Comparison of ENCODE assay signal across 19 cellular contexts in genomic region chr4:119246177-119246576, GRCh38. TPM values are rescaled to one million over a fixed set of nuclear protein-coding genes. Genes with fewer than 3 reads are reported as not detected.
DNase-seq lines count a peak whose midpoint lies in the region; ATAC-seq and TF ChIP-seq lines count a peak whose summit lies in the region.
"Had no signal": no experiment of that assay in that cellular context is flagged by ENCODE, and none has a peak within 500 bp of the region (broad histone marks: within the 10 kb centered on the region; RNA-seq: fewer than 3 reads in every experiment).

No MANE protein-coding gene starts in this region.

- H3K4ac ChIP-seq in H9 (ENCODE audit: low read depth, low read length): no peak overlapping the region

- no peaks in the 10 kb centered on the region for H3K23me2 ChIP-seq in H9 (ENCODE audit: insufficient read length, low read depth, low read length, poor library complexity, severe bottlenecking)

- no peak overlapping the region for H3K4me3 ChIP-seq in left lung

- H3K27ac Mint-ChIP-seq in activated CD8-positive, alpha-beta T cell treated with anti-CD3 and anti-CD28 coated beads for 36 hours: peak overlapping the region; percentile 14
- no peak overlapping the region for H3K27ac Mint-ChIP-seq in activated CD8-positive, alpha-beta T cell treated with anti-CD3 and anti-CD28 coated beads, Interleukin-2, amount 10 ng/mL, durations not matched to agents 7 days and 5 days
- H3K27ac Mint-ChIP-seq in H9: peak overlapping the region in 2 of 3 experiments; percentile 5 to 65; a peak in 1 of 7 replicates
- peak overlapping the region; percentile 55 for H3K27ac Mint-ChIP-seq in dendritic cell treated with granulocyte-macrophage colony-stimulating factor and Interleukin-4, amounts not matched to agents 40 ng/mL and 50 ng/mL, for 4 days
- H3K27ac Mint-ChIP-seq in nephron: peak overlapping the region in 2 of 3 experiments; percentile 4 to 50
- H3K27ac Mint-ChIP-seq: IgD-negative memory B cell had no signal

- no peak overlapping the region for H3K23ac ChIP-seq in H9 (ENCODE audit: insufficient read length, low read depth, low read length)

- peaks cover 38% of the 10 kb centered on the region for H3K36me3 Mint-ChIP-seq in activated CD8-positive, alpha-beta T cell treated with anti-CD3 and anti-CD28 coated beads for 36 hours (ENCODE audit: low read depth)
- H3K36me3 Mint-ChIP-seq in activated CD8-positive, alpha-beta T cell treated with anti-CD3 and anti-CD28 coated beads, Interleukin-2, amount 10 ng/mL, durations not matched to agents 7 days and 5 days (ENCODE audit: low read depth): peaks cover 23% of the 10 kb centered on the region
- H3K36me3 Mint-ChIP-seq in H9 (ENCODE audit: insufficient read depth in 1 of 3, low read depth in 3 of 3): peaks cover 5 to 41% (median 21%) of the 10 kb centered on the region in 3 experiments; a peak in 5 of 7 replicates
- H3K36me3 Mint-ChIP-seq in dendritic cell treated with granulocyte-macrophage colony-stimulating factor and Interleukin-4, amounts not matched to agents 40 ng/mL and 50 ng/mL, for 4 days (ENCODE audit: low read depth): no peaks in the 10 kb centered on the region
- peaks cover 38% of the 10 kb centered on the region for H3K36me3 Mint-ChIP-seq in nephron (ENCODE audit: low read depth)

- no peaks in the 10 kb centered on the region for H4K20me1 ChIP-seq in H9 (ENCODE audit: control insufficient read depth, insufficient read depth, insufficient read length)

- ATAC-seq in activated CD8-positive, alpha-beta T cell treated with anti-CD3 and anti-CD28 coated beads for 36 hours: no peak
- no peak for ATAC-seq in activated CD8-positive, alpha-beta T cell treated with anti-CD3 and anti-CD28 coated beads, Interleukin-2, amount 10 ng/mL, durations not matched to agents 7 days and 5 days
- no peak for ATAC-seq in left lung

- no peak overlapping the region for H3K56ac ChIP-seq in H9 (ENCODE audit: insufficient read length, low read depth, low read length)

- no peak overlapping the region for H3K4me3 Mint-ChIP-seq in activated CD8-positive, alpha-beta T cell treated with anti-CD3 and anti-CD28 coated beads for 36 hours
- H3K4me3 Mint-ChIP-seq in activated CD8-positive, alpha-beta T cell treated with anti-CD3 and anti-CD28 coated beads, Interleukin-2, amount 10 ng/mL, durations not matched to agents 7 days and 5 days: no peak overlapping the region
- H3K4me3 Mint-ChIP-seq in H9 (no peak overlapping the region), nephron (no peak overlapping the region)
- H3K4me3 Mint-ChIP-seq in dendritic cell treated with granulocyte-macrophage colony-stimulating factor and Interleukin-4, amounts not matched to agents 40 ng/mL and 50 ng/mL, for 4 days: no peak overlapping the region
- H3K4me3 Mint-ChIP-seq: IgD-negative memory B cell had no signal

- H3K4me2 ChIP-seq in H9 (ENCODE audit: insufficient read depth, insufficient read length, low read length): no peak overlapping the region

- H3K79me1 ChIP-seq in H9 (ENCODE audit: insufficient read depth, low read depth, low read length, poor library complexity, severe bottlenecking): no peaks in the 10 kb centered on the region

- no peak overlapping the region for H4K91ac ChIP-seq in H9 (ENCODE audit: insufficient read length, low read depth, low read length)

- H2BK12ac ChIP-seq in H9 (ENCODE audit: insufficient read length, low read depth, low read length): no peak overlapping the region

- no peak overlapping the region for H3K18ac ChIP-seq in H9 (ENCODE audit: insufficient read length, low read depth, low read length)

- H2AK5ac ChIP-seq in H9 (ENCODE audit: insufficient read length, low read length): no peak overlapping the region

- CTCF ChIA-PET in activated CD8-positive, alpha-beta T cell treated with anti-CD3 and anti-CD28 coated beads for 36 hours (lab: Charles Lee): interaction anchor here (1.3 kb wide), 1 partner anchor 12 kb away, joined by 4 read pairs; no protein-coding TSS in a partner anchor
- CTCF ChIA-PET in activated CD8-positive, alpha-beta T cell treated with anti-CD3 and anti-CD28 coated beads, Interleukin-2, amount 10 ng/mL, durations not matched to agents 7 days and 5 days (lab: Charles Lee): interaction anchor here (1.5 kb wide), 1 partner anchor 34 kb away, joined by 3 read pairs; the partner anchor contains the start of gene USP53

- no peak overlapping the region for H2BK120ac ChIP-seq in H9 (ENCODE audit: low read depth, low read length, poor library complexity, severe bottlenecking)

- no peaks in the 10 kb centered on the region for H3K79me2 ChIP-seq in H9 (ENCODE audit: insufficient read depth, low read length)

- H3K4me1 Mint-ChIP-seq in activated CD8-positive, alpha-beta T cell treated with anti-CD3 and anti-CD28 coated beads for 36 hours (ENCODE audit: low read depth): peaks cover 16% of the 10 kb centered on the region
- no peaks in the 10 kb centered on the region for H3K4me1 Mint-ChIP-seq in activated CD8-positive, alpha-beta T cell treated with anti-CD3 and anti-CD28 coated beads, Interleukin-2, amount 10 ng/mL, durations not matched to agents 7 days and 5 days (ENCODE audit: low read depth)
- H3K4me1 Mint-ChIP-seq in H9 (peaks cover 21 to 24% of the 10 kb centered on the region in 2 experiments), nephron (peaks cover 10% of the 10 kb centered on the region)
- H3K4me1 Mint-ChIP-seq in dendritic cell treated with granulocyte-macrophage colony-stimulating factor and Interleukin-4, amounts not matched to agents 40 ng/mL and 50 ng/mL, for 4 days (ENCODE audit: low read depth): peaks cover 17% of the 10 kb centered on the region

- H3K4me1 ChIP-seq in H9 (ENCODE audit: insufficient read depth, low read length) (peaks cover 2% of the 10 kb centered on the region; the same call in 1 of the 2 replicates), left lung (peaks cover 0 to 15% of the 10 kb centered on the region in 2 donors)

- POLR2A ChIA-PET in activated CD8-positive, alpha-beta T cell treated with anti-CD3 and anti-CD28 coated beads for 36 hours (lab: Charles Lee): no interaction called here
- POLR2A ChIA-PET in activated CD8-positive, alpha-beta T cell treated with anti-CD3 and anti-CD28 coated beads, Interleukin-2, amount 10 ng/mL, durations not matched to agents 7 days and 5 days (lab: Charles Lee): no interaction called here

- H4K5ac ChIP-seq in H9 (ENCODE audit: insufficient read length, low read depth, low read length): no peak overlapping the region

- no peak for DNase-seq in activated CD8-positive, alpha-beta T cell treated with anti-CD3 and anti-CD28 coated beads for 36 hours
- DNase-seq in activated CD8-positive, alpha-beta T cell treated with anti-CD3 and anti-CD28 coated beads, Interleukin-2, amount 10 ng/mL, durations not matched to agents 7 days and 5 days: no peak
- no peak for DNase-seq in H9
- DNase-seq in left lung: no peak
- no peak for DNase-seq in SHP77 treated with DMSO at 0.1 percent for 48 hours (lab: John Stamatoyannopoulos, UW)
- no peak for DNase-seq in HUDEP-2 (lab: John Stamatoyannopoulos, UW; ENCODE audit: unreplicated experiment in 76 of 76)
- DNase-seq: COR-L47, EL, H7, NCI-H1105 treated with DMSO at 0.1 percent for 48 hours, NCI-H1694 treated with DMSO at 0.1 percent for 48 hours, NCI-H345, NCI-H526, OCI-M1 had no signal

- H3K27ac ChIP-seq in H9 (ENCODE audit: insufficient read length, low read depth, low read length): no peak overlapping the region
- no peak overlapping the region for H3K27ac ChIP-seq in left lung
- H3K27ac ChIP-seq: C4-2B, RWPE1 had no signal

- H3K36me3 ChIP-seq in left lung: peaks cover 0 to 31% of the 10 kb centered on the region in 2 donors

- no peak overlapping the region for H4K8ac ChIP-seq in H9 (replicated peaks; ENCODE audit: insufficient read length, low read depth, low read length)

- H3K27me3 ChIP-seq in H9 (ENCODE audit: insufficient read depth, low read length): no peaks in the 10 kb centered on the region
- H3K27me3 ChIP-seq in left lung: no peaks in the 10 kb centered on the region

- H3K27me3 Mint-ChIP-seq in activated CD8-positive, alpha-beta T cell treated with anti-CD3 and anti-CD28 coated beads for 36 hours: no peaks in the 10 kb centered on the region
- H3K27me3 Mint-ChIP-seq in activated CD8-positive, alpha-beta T cell treated with anti-CD3 and anti-CD28 coated beads, Interleukin-2, amount 10 ng/mL, durations not matched to agents 7 days and 5 days (ENCODE audit: low read depth): no peaks in the 10 kb centered on the region
- H3K27me3 Mint-ChIP-seq in H9 (ENCODE audit: low read depth) (no peaks in the 10 kb centered on the region), nephron (ENCODE audit: low read depth) (no peaks in the 10 kb centered on the region)
- no peaks in the 10 kb centered on the region for H3K27me3 Mint-ChIP-seq in dendritic cell treated with granulocyte-macrophage colony-stimulating factor and Interleukin-4, amounts not matched to agents 40 ng/mL and 50 ng/mL, for 4 days
- H3K27me3 Mint-ChIP-seq: IgD-negative memory B cell had no signal

- H3T11ph ChIP-seq in H9 (ENCODE audit: low read length): no peak overlapping the region

- no peak overlapping the region for H2BK5ac ChIP-seq in H9 (ENCODE audit: insufficient read length, low read length)

- no peak overlapping the region for H2BK20ac ChIP-seq in H9 (ENCODE audit: low read depth, low read length, poor library complexity, severe bottlenecking)

- no peak for TF ChIP-seq CTCF in activated CD8-positive, alpha-beta T cell treated with anti-CD3 and anti-CD28 coated beads for 36 hours (IDR thresholded peaks at IDR 0.05)
- TF ChIP-seq CTCF in H9 (conservative IDR thresholded peaks at IDR 0.05): no peak
- no peak for TF ChIP-seq CTCF in nephron (IDR thresholded peaks at IDR 0.05; ENCODE audit: unreplicated experiment in 3 of 3)
- TF ChIP-seq CTCF in left lung (IDR thresholded peaks at IDR 0.05): no peak

- H2BK15ac ChIP-seq in H9 (ENCODE audit: low read depth, low read length): no peak overlapping the region

- intact Hi-C loops in activated CD8-positive, alpha-beta T cell treated with anti-CD3 and anti-CD28 coated beads for 36 hours (cut with micrococcal nuclease): no loop called here
- intact Hi-C loops in dendritic cell treated with granulocyte-macrophage colony-stimulating factor and Interleukin-4, amounts not matched to agents 40 ng/mL and 50 ng/mL, for 4 days (cut with micrococcal nuclease): no loop called here
- intact Hi-C loops in left lung (cut with DNase I): no loop called here

- no peaks in the 10 kb centered on the region for H3K9me3 Mint-ChIP-seq in activated CD8-positive, alpha-beta T cell treated with anti-CD3 and anti-CD28 coated beads for 36 hours
- H3K9me3 Mint-ChIP-seq in activated CD8-positive, alpha-beta T cell treated with anti-CD3 and anti-CD28 coated beads, Interleukin-2, amount 10 ng/mL, durations not matched to agents 7 days and 5 days (ENCODE audit: insufficient read depth): no peaks in the 10 kb centered on the region
- H3K9me3 Mint-ChIP-seq in H9 (peaks cover 0 to 3% of the 10 kb centered on the region in 2 experiments; a peak in 1 of 5 replicates), nephron (no peaks in the 10 kb centered on the region)
- H3K9me3 Mint-ChIP-seq in dendritic cell treated with granulocyte-macrophage colony-stimulating factor and Interleukin-4, amounts not matched to agents 40 ng/mL and 50 ng/mL, for 4 days: peaks cover under 1% of the 10 kb centered on the region
- H3K9me3 Mint-ChIP-seq: IgD-negative memory B cell had no signal

- H3K9ac ChIP-seq in H9 (ENCODE audit: extremely low read depth, insufficient read length, low read length): no peak overlapping the region

- no peak overlapping the region for H3K14ac ChIP-seq in H9 (ENCODE audit: insufficient read depth, low read length)

- H3K9me3 ChIP-seq in H9 (ENCODE audit: control insufficient read depth, low read depth, low read length): no peaks in the 10 kb centered on the region
- no peaks in the 10 kb centered on the region for H3K9me3 ChIP-seq in left lung

- no peak overlapping the region for H2AFZ ChIP-seq in H9 (ENCODE audit: low read length)

- no CpG with 5 or more reads among the region's 4 CpGs for WGBS in H9 (ENCODE audit: extremely low coverage, insufficient read length, low lambda C conversion rate)

RNA-seq across cellular contexts. Expression of gene USP53, which starts 33.7 kb away (rescaled TPM):
- 10 to 100 TPM; 14.4 to 15.8 TPM for total RNA-seq in activated CD8-positive, alpha-beta T cell treated with anti-CD3 and anti-CD28 coated beads for 36 hours
- total RNA-seq in activated CD8-positive, alpha-beta T cell treated with anti-CD3 and anti-CD28 coated beads, Interleukin-2, amount 10 ng/mL, durations not matched to agents 7 days and 5 days: 10 to 100 TPM in 1 of 2 experiments, 1 to 10 TPM in 1; 10.0 to 10.1 TPM
- total RNA-seq in H9 (2021): 18.4 and 21.9 TPM in 2 replicates
- total RNA-seq in left lung: 10 to 100 TPM; 25.4 to 30.0 TPM
